Comparison of ENCODE assay signal across 13 cellular contexts in genomic region chr5:56732147-56732546, GRCh38.
DNase-seq lines count a peak whose midpoint lies in the region; ATAC-seq and TF ChIP-seq lines count a peak whose summit lies in the region.
"Had no signal": no experiment of that assay in that cellular context is flagged by ENCODE, and none has a peak within 500 bp of the region (broad histone marks: within the 10 kb centered on the region; RNA-seq: fewer than 3 reads in every experiment).

No MANE protein-coding gene starts in this region.

- H3K4me1 Mint-ChIP-seq in stimulated activated memory B cell treated with anti-CD40 and anti-IgM and Interleukin-4, amounts not matched to agents 10 μg/mL and 1 μg/mL and 100 μg/mL, for 72 hours, result peaks cover 72% of the 10 kb centered on the region
- peaks cover 15% of the 10 kb centered on the region for H3K4me1 Mint-ChIP-seq in stimulated activated effector memory CD8-positive, alpha-beta T cell treated with anti-CD3 and anti-CD28 coated beads, Interleukin-12 subunit alpha, Interleukin-12 subunit beta, amount 100 ng/mL, for 72 hours

- H3K9me3 ChIP-seq in BLaER1 treated with 17β-estradiol and CSF1 and Interleukin-3, amounts not matched to agents 10 nM and 100 nM (replicated peaks in 1 of 11), result peaks cover 0 to 28% (median 16%) of the 10 kb centered on the region in 11 experiments; a peak in 16 of 22 replicates
- H3K9me3 ChIP-seq in OCI-LY1 (ENCODE audit: low read length) (no peaks in the 10 kb centered on the region), gastrocnemius medialis (no peaks in the 10 kb centered on the region)
- H3K9me3 ChIP-seq: BE2C had no signal

- peak; percentile 25 for DNase-seq in left kidney (ENCODE audit: low read depth, low spot score)
- DNase-seq in gastrocnemius medialis, result no peak
- no peak for DNase-seq in stimulated activated effector memory CD8-positive, alpha-beta T cell treated with anti-CD3 and anti-CD28 coated beads, Interleukin-12 subunit alpha, Interleukin-12 subunit beta, amount 100 ng/mL, for 72 hours (ENCODE audit: low spot score in 2 of 2)
- DNase-seq in foreskin fibroblast, result no peak
- DNase-seq: BE2C, DMS53, GOT3, H9 had no signal

- peak overlapping the region in 9 of 11 experiments; percentile 11 to 96 (median 93); a peak in 11 of 22 replicates for H3K27ac ChIP-seq in BLaER1 treated with 17β-estradiol and CSF1 and Interleukin-3, amounts not matched to agents 10 nM and 100 nM
- H3K27ac ChIP-seq in OCI-LY1 (ENCODE audit: low read depth, low read length, poor library complexity, severe bottlenecking), result peak overlapping the region; percentile 56
- H3K27ac ChIP-seq in gastrocnemius medialis, result no peak overlapping the region

- TF ChIP-seq POLR2A in gastrocnemius medialis (IDR thresholded peaks at IDR 0.05), result no peak

- TF ChIP-seq CTCF in OCI-LY1 (IDR thresholded peaks at IDR 0.05; ENCODE audit: low read length), result no peak
- TF ChIP-seq CTCF in gastrocnemius medialis (IDR thresholded peaks at IDR 0.05 in 4 of 5, conservative IDR thresholded peaks at IDR 0.05 in 1 of 5), result no peak
- no peak for TF ChIP-seq CTCF in foreskin fibroblast (IDR thresholded peaks at IDR 0.05; ENCODE audit: low read depth, low read length)

- no peaks in the 10 kb centered on the region for H3K79me2 ChIP-seq in OCI-LY1 (ENCODE audit: insufficient read depth, low read length)

- no peaks in the 10 kb centered on the region for H3K27me3 ChIP-seq in BLaER1 treated with 17β-estradiol and CSF1 and Interleukin-3, amounts not matched to agents 10 nM and 100 nM
- H3K27me3 ChIP-seq in OCI-LY1 (ENCODE audit: insufficient read depth, low read length) (no peaks in the 10 kb centered on the region), gastrocnemius medialis (no peaks in the 10 kb centered on the region)
- H3K27me3 ChIP-seq: BE2C had no signal

- no peaks in the 10 kb centered on the region for H3K27me3 Mint-ChIP-seq in stimulated activated memory B cell treated with anti-CD40 and anti-IgM and Interleukin-4, amounts not matched to agents 10 μg/mL and 1 μg/mL and 100 μg/mL, for 72 hours

- H3K36me3 Mint-ChIP-seq in stimulated activated memory B cell treated with anti-CD40 and anti-IgM and Interleukin-4, amounts not matched to agents 10 μg/mL and 1 μg/mL and 100 μg/mL, for 72 hours, result no peaks in the 10 kb centered on the region
- H3K36me3 Mint-ChIP-seq in stimulated activated effector memory CD8-positive, alpha-beta T cell treated with anti-CD3 and anti-CD28 coated beads, Interleukin-12 subunit alpha, Interleukin-12 subunit beta, amount 100 ng/mL, for 72 hours, result no peaks in the 10 kb centered on the region

- peaks cover 2% of the 10 kb centered on the region for H3K9me3 Mint-ChIP-seq in stimulated activated memory B cell treated with anti-CD40 and anti-IgM and Interleukin-4, amounts not matched to agents 10 μg/mL and 1 μg/mL and 100 μg/mL, for 72 hours
- peaks cover 4% of the 10 kb centered on the region for H3K9me3 Mint-ChIP-seq in stimulated activated effector memory CD8-positive, alpha-beta T cell treated with anti-CD3 and anti-CD28 coated beads, Interleukin-12 subunit alpha, Interleukin-12 subunit beta, amount 100 ng/mL, for 72 hours

- H2AFZ ChIP-seq in OCI-LY1 (ENCODE audit: low read length), result no peak overlapping the region

- no peak overlapping the region for H3K9ac ChIP-seq in BLaER1 treated with 17β-estradiol and CSF1 and Interleukin-3, amounts not matched to agents 10 nM and 100 nM
- H3K9ac ChIP-seq in OCI-LY1 (ENCODE audit: low read length), result no peak overlapping the region

- no peaks in the 10 kb centered on the region for H3K9me2 ChIP-seq in OCI-LY1 (ENCODE audit: low read depth, low read length)

- peak overlapping the region in 8 of 11 experiments; percentile 84 to 99 (median 93); a peak in 9 of 22 replicates for H3K4me2 ChIP-seq in BLaER1 treated with 17β-estradiol and CSF1 and Interleukin-3, amounts not matched to agents 10 nM and 100 nM
- H3K4me2 ChIP-seq in OCI-LY1 (ENCODE audit: low read length), result no peak overlapping the region

- no peaks in the 10 kb centered on the region for H4K20me1 ChIP-seq in BLaER1 treated with 17β-estradiol and CSF1 and Interleukin-3, amounts not matched to agents 10 nM and 100 nM
- no peaks in the 10 kb centered on the region for H4K20me1 ChIP-seq in OCI-LY1 (ENCODE audit: insufficient read depth, low read length)

- ATAC-seq in stimulated activated memory B cell treated with anti-CD40 and anti-IgM and Interleukin-4, amounts not matched to agents 10 μg/mL and 1 μg/mL and 100 μg/mL, for 72 hours, result no peak
- ATAC-seq in GM18511 (IDR thresholded peaks at IDR 0.05; ENCODE audit: unreplicated experiment) (no peak), gastrocnemius medialis (no peak)
- ATAC-seq in stimulated activated effector memory CD8-positive, alpha-beta T cell treated with anti-CD3 and anti-CD28 coated beads, Interleukin-12 subunit alpha, Interleukin-12 subunit beta, amount 100 ng/mL, for 72 hours, result no peak
- ATAC-seq: HepG2 had no signal

- H3F3A ChIP-seq in OCI-LY1 (ENCODE audit: insufficient read depth, low read length), result no peaks in the 10 kb centered on the region

- H3K4me3 ChIP-seq in BLaER1 treated with 17β-estradiol and CSF1 and Interleukin-3, amounts not matched to agents 10 nM and 100 nM, result no peak overlapping the region
- H3K4me3 ChIP-seq in OCI-LY1 (ENCODE audit: low read depth, low read length, poor library complexity, severe bottlenecking) (no peak overlapping the region), gastrocnemius medialis (no peak overlapping the region), foreskin fibroblast (ENCODE audit: low read depth in 1 of 2, low read length in 2 of 2) (no peak overlapping the region)

- in situ Hi-C loops in gastrocnemius medialis (cut with MboI; ENCODE audit: low sequenced_read_pairs in 4 of 4), result no loop called here

- H3K36me3 ChIP-seq in BLaER1 treated with 17β-estradiol and CSF1 and Interleukin-3, amounts not matched to agents 10 nM and 100 nM, result peaks cover 0 to 7% (median 0%) of the 10 kb centered on the region in 11 experiments; a peak in 1 of 22 replicates
- H3K36me3 ChIP-seq in OCI-LY1 (ENCODE audit: insufficient read depth, low read length), result no peaks in the 10 kb centered on the region
- no peaks in the 10 kb centered on the region for H3K36me3 ChIP-seq in gastrocnemius medialis
- H3K36me3 ChIP-seq: BE2C had no signal

- H3K4me3 Mint-ChIP-seq in stimulated activated memory B cell treated with anti-CD40 and anti-IgM and Interleukin-4, amounts not matched to agents 10 μg/mL and 1 μg/mL and 100 μg/mL, for 72 hours, result no peak overlapping the region
- H3K4me3 Mint-ChIP-seq in stimulated activated effector memory CD8-positive, alpha-beta T cell treated with anti-CD3 and anti-CD28 coated beads, Interleukin-12 subunit alpha, Interleukin-12 subunit beta, amount 100 ng/mL, for 72 hours, result no peak overlapping the region
- H3K4me3 Mint-ChIP-seq: H9 had no signal

- H3K27ac Mint-ChIP-seq in stimulated activated memory B cell treated with anti-CD40 and anti-IgM and Interleukin-4, amounts not matched to agents 10 μg/mL and 1 μg/mL and 100 μg/mL, for 72 hours, result peak overlapping the region; percentile 75
- H3K27ac Mint-ChIP-seq in stimulated activated effector memory CD8-positive, alpha-beta T cell treated with anti-CD3 and anti-CD28 coated beads, Interleukin-12 subunit alpha, Interleukin-12 subunit beta, amount 100 ng/mL, for 72 hours, result no peak overlapping the region
- H3K27ac Mint-ChIP-seq: H9 had no signal

- intact Hi-C loops in gastrocnemius medialis (cut with DNase I; ENCODE audit: low total_unique reads), result no loop called here

- peaks cover 61 to 85% (median 72%) of the 10 kb centered on the region in 10 experiments for H3K4me1 ChIP-seq in BLaER1 treated with 17β-estradiol and CSF1 and Interleukin-3, amounts not matched to agents 10 nM and 100 nM
- peaks cover 66% of the 10 kb centered on the region for H3K4me1 ChIP-seq in OCI-LY1 (ENCODE audit: insufficient read depth, low read length, severe bottlenecking)
- H3K4me1 ChIP-seq in gastrocnemius medialis, result peaks cover 0 to 6% of the 10 kb centered on the region in 2 donors

Comparison
In these comparisons a context has a peak if more than half of its experiments do, and no peak if none do; other contexts are left out.
1. H3K27ac ChIP-seq: peak in BLaER1 treated with 17β-estradiol and CSF1 and Interleukin-3, amounts not matched to agents 10 nM and 100 nM (9 of 11) and OCI-LY1 (single experiment); none in gastrocnemius medialis (0 of 4).